Comparison of ENCODE assay signal across 18 cellular contexts in the genomic region with DNA sequence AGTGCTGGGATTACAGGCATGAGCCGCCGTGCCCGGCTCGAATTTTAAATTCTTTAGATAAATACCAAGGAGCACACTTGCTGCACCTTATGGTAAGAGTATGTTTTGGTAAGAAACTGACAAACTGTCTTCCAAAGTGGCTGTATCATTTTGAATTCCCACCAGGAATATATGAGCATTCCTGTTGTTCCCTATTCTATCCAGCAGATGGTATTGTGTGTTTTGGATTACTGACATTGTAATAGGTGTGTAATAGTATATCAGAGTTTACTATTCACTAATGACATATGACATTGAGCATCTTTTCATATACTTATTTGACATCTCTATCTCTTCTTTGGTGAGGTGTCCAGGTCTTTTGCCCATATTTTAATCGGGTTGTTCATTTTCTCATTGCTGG. TPM values are rescaled to one million over a fixed set of nuclear protein-coding genes. Genes with fewer than 3 reads are reported as not detected.
DNase-seq lines count a peak whose midpoint lies in the region; ATAC-seq and TF ChIP-seq lines count a peak whose summit lies in the region.
"Had no signal": no experiment of that assay in that cellular context is flagged by ENCODE, and none has a peak within 500 bp of the region (broad histone marks: within the 10 kb centered on the region; RNA-seq: fewer than 3 reads in every experiment).

No MANE protein-coding gene starts in this region.

- TF ChIP-seq CTCF in foreskin fibroblast (IDR thresholded peaks at IDR 0.05; ENCODE audit: low read depth, low read length), result peak; percentile 13
- TF ChIP-seq CTCF in brain microvascular endothelial cell (IDR thresholded peaks at IDR 0.05; ENCODE audit: low read depth, low read length, missing control alignments), result no peak

- CTCF ChIA-PET in HEK293T (lab: Yijun Ruan, JAX), result interaction anchor here (0.6 kb wide), 1 partner anchor 253 kb away, joined by 4 read pairs; no protein-coding TSS in a partner anchor

- no peaks in the 10 kb centered on the region for H3K27me3 ChIP-seq in brain microvascular endothelial cell (replicated peaks)

- DNase-seq in AG08395 (ENCODE audit: low spot score) (peak; percentile 21), HCEC 1CT (peak; percentile 13), RPMI7951 (ENCODE audit: low read depth) (peak; percentile 35), foreskin fibroblast (peak in 1 of 2 donors; percentile 9), GDM1 (lab: John Stamatoyannopoulos, UW) (no peak), brain microvascular endothelial cell (no peak), HEK293T (ENCODE audit: extremely low spot score) (no peak)
- DNase-seq: activated CD4-positive, alpha-beta T cell treated with anti-CD3 and anti-CD28 coated beads, Interleukin-2, amount 50 U/mL, for 1 hour; activated effector memory CD4-positive, alpha-beta T cell treated with Interleukin-2 at 50 U/mL for 16 hours; cerebellar nuclear complex; COR-L47; KG1; left lung; posterior cingulate gyrus; stimulated activated CD4-positive, alpha-beta T cell treated with anti-CD3 and anti-CD28 coated beads, Interleukin-2, amount 100 ng/mL, for 48 hours had no signal

- H3K27ac ChIP-seq in brain microvascular endothelial cell, result no peak overlapping the region
- H3K27ac ChIP-seq: left lung had no signal

- H3K36me3 ChIP-seq in brain microvascular endothelial cell (replicated peaks), result no peaks in the 10 kb centered on the region
- H3K36me3 ChIP-seq: left lung had no signal

- no peak for ATAC-seq in GM19035 (IDR thresholded peaks at IDR 0.05; ENCODE audit: unreplicated experiment)
- ATAC-seq: GM12878, left lung had no signal

- H3K4me3 ChIP-seq in foreskin fibroblast (ENCODE audit: low read depth in 1 of 2, low read length in 2 of 2), result no peak overlapping the region
- H3K4me3 ChIP-seq in brain microvascular endothelial cell (ENCODE audit: low read depth, low read length), result no peak overlapping the region
- H3K4me3 ChIP-seq: GM12878, left lung had no signal

- POLR2A ChIA-PET in HEK293T (lab: Yijun Ruan, JAX), result no interaction called here

- in situ Hi-C loops in brain microvascular endothelial cell (cut with HindIII; ENCODE audit: low pct_ligation_motif_present, low sequenced_read_pairs), result no loop called here

TF ChIP-seq in HEK293T, 16 proteins besides CTCF, POLR2A, EP300 and RAD21:
- no peak for TF ChIP-seq FOXA1 (IDR thresholded peaks at IDR 0.05)
- TF ChIP-seq ARNT (IDR thresholded peaks at IDR 0.05), result no peak
- TF ChIP-seq CTBP1 (IDR thresholded peaks at IDR 0.05; ENCODE audit: borderline replicate concordance), result no peak
- TF ChIP-seq SUZ12 (IDR thresholded peaks at IDR 0.05), result no peak
- TF ChIP-seq FOXK2 (IDR thresholded peaks at IDR 0.05), result no peak
- no peak for TF ChIP-seq BHLHE40 (IDR thresholded peaks at IDR 0.05; ENCODE audit: borderline replicate concordance)
- TF ChIP-seq ELF4 (IDR thresholded peaks at IDR 0.05), result no peak

RNA-seq across cellular contexts. Expression of a gene that starts 40.5 kb away (rescaled TPM):
- not detected in 2 replicates for total RNA-seq in RPMI7951 (2014; rRNA removed; shearing (Covaris generic))
- total RNA-seq: glomerular endothelial cell, GM12878, left lung had no signal

RNA-seq across cellular contexts. Expression of a gene that starts 49.3 kb away (rescaled TPM):
- total RNA-seq in RPMI7951 (2014; rRNA removed; shearing (Covaris generic)), result 821 and 1,182 TPM in 2 replicates

Comparison
In these comparisons a context has a peak if more than half of its experiments do, and no peak if none do; other contexts are left out.
1. DNase-seq: peak in AG08395 (single experiment), HCEC 1CT (single experiment) and RPMI7951 (single experiment); none in GDM1 (single experiment), brain microvascular endothelial cell (single experiment) and HEK293T (single experiment).